Comparison of ENCODE assay signal across 26 cellular contexts in the genomic region with DNA sequence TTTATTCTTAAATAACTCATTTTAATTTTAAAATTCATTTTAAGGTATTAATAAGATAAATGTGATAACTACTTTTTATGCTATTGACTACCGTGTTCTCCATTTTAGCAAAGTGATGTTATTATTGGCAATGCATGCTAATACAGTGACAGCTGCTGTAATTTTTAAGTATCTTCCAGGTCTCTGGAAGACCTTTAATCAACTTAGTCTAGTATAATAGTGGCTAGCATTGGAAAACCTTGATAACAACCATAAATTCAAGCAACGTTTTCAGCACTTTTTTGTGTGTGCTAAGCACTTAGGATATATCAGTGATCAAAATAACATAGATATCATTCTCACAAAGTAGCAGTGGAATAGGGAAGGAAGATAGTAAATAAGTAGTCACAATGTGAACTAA.
"Had no signal": no experiment of that assay in that cellular context is flagged by ENCODE, and none has a peak within 500 bp of the region (broad histone marks: within the 10 kb centered on the region; RNA-seq: fewer than 3 reads in every experiment).

No MANE protein-coding gene starts in this region.

- ATAC-seq: naive thymus-derived CD8-positive, alpha-beta T cell; natural killer cell treated with Interleukin-12 subunit alpha and Interleukin-12 subunit beta and Interleukin-15 and Interleukin-18, amount 100 ng/mL, for 72 hours; psoas muscle; right cardiac atrium; right lobe of liver; stimulated activated effector memory CD8-positive, alpha-beta T cell treated with anti-CD3 and anti-CD28 coated beads, Interleukin-12 subunit alpha, Interleukin-12 subunit beta, amount 100 ng/mL, for 72 hours; stimulated activated naive B cell treated with anti-CD40 and anti-IgM and Interleukin-4, amounts not matched to agents 10 μg/mL and 1 μg/mL and 100 μg/mL, for 72 hours had no signal

- H3K27ac ChIP-seq: neural progenitor cell, ovary, parathyroid adenoma, psoas muscle, right lobe of liver, sigmoid colon, stomach, thoracic aorta, thyroid gland, tibial nerve, upper lobe of left lung, vagina had no signal

- H3K4me2 ChIP-seq: neural progenitor cell had no signal

- H3K27me3 ChIP-seq: neural progenitor cell, ovary, right lobe of liver, sigmoid colon, stomach, thyroid gland, tibial nerve, upper lobe of left lung, vagina had no signal

- H3K9me3 ChIP-seq: ovary, psoas muscle, right lobe of liver, thoracic aorta, thyroid gland, upper lobe of left lung, vagina had no signal

- H3K9ac ChIP-seq: neural progenitor cell, parathyroid adenoma had no signal

- H2AFZ ChIP-seq: neural progenitor cell, parathyroid adenoma had no signal

- H3K4me3 ChIP-seq: neural progenitor cell, ovary, psoas muscle, right lobe of liver, sigmoid colon, stomach, thoracic aorta, thyroid gland, tibial nerve, upper lobe of left lung, vagina had no signal

- DNase-seq: naive thymus-derived CD8-positive, alpha-beta T cell; occipital lobe; ovary; posterior cingulate gyrus; psoas muscle; right cardiac atrium; right lobe of liver; sigmoid colon; small intestine; stimulated activated CD4-positive, alpha-beta T cell treated with anti-CD3 and anti-CD28 coated beads, Interleukin-15, amount 100 ng/mL, for 24 hours; stimulated activated CD4-positive, alpha-beta T cell treated with anti-CD3 and anti-CD28 coated beads, Interleukin-2, amount 100 ng/mL, for 24 hours; stimulated activated CD4-positive, alpha-beta T cell treated with anti-CD3 and anti-CD28 coated beads, Interleukin-2, amount 100 ng/mL, for 48 hours; stimulated activated CD4-positive, alpha-beta T cell treated with anti-CD3 and anti-CD28 coated beads, Interleukin-4, amount 100 ng/mL, for 24 hours; stimulated activated naive B cell treated with anti-CD40 and anti-IgM and Interleukin-4, amounts not matched to agents 10 μg/mL and 1 μg/mL and 100 μg/mL, for 72 hours; stimulated activated naive CD4-positive, alpha-beta T cell treated with Interleukin-2 at 50 U/mL for 16 hours; stomach; thyroid gland; trophoblast cell; upper lobe of left lung had no signal

- H3K79me2 ChIP-seq: parathyroid adenoma had no signal

- H3K4me1 ChIP-seq: neural progenitor cell, parathyroid adenoma, psoas muscle, right lobe of liver, sigmoid colon, stomach, thyroid gland, tibial nerve, upper lobe of left lung, vagina had no signal

- H3K36me3 ChIP-seq: neural progenitor cell, ovary, right lobe of liver, sigmoid colon, stomach, thoracic aorta, thyroid gland, tibial nerve, upper lobe of left lung, vagina had no signal
